Comparison of ENCODE assay signal across 8 cellular contexts in genomic region chr2:11688222-11689069, GRCh38. TPM values are rescaled to one million over a fixed set of nuclear protein-coding genes. Genes with fewer than 3 reads are reported as not detected.
DNase-seq lines count a peak whose midpoint lies in the region; ATAC-seq and TF ChIP-seq lines count a peak whose summit lies in the region.

No MANE protein-coding gene starts in this region.

- H3K36me3 ChIP-seq in HUES64 (ENCODE audit: insufficient read depth, low read length): no peaks in the 10 kb centered on the region

- 0 out of 2 replicates have a peak, but pooled peaks cover 5% of the 10 kb centered on the region for H3K27me3 ChIP-seq in HUES64 (ENCODE audit: insufficient read depth, low read length)

- WGBS in HUES64: 21% methylated on average over 19 of the region's 23 CpGs

- H3K27ac ChIP-seq in HUES64 (ENCODE audit: low read depth, low read length): no peak overlapping the region
- H3K27ac ChIP-seq in substantia nigra (ENCODE audit: low read depth, low read length, poor library complexity, severe bottlenecking): no peak overlapping the region

- no peaks in the 10 kb centered on the region for H3K9me3 ChIP-seq in HUES64 (ENCODE audit: insufficient read depth, low read depth, low read length)

- peak; percentile 46 for DNase-seq in COLO668 (lab: John Stamatoyannopoulos, UW; ENCODE audit: unreplicated experiment)
- peak; percentile 85 for DNase-seq in SIG-M5 treated with dmso at 0.1 percent for 504 hours (lab: John Stamatoyannopoulos, UW; ENCODE audit: unreplicated experiment)
- peak; percentile 33 for DNase-seq in activated gamma-delta T cell (lab: John Stamatoyannopoulos, UW)
- DNase-seq in foreskin fibroblast: peak; percentile 69 to 90
- DNase-seq in occipital lobe (lab: John Stamatoyannopoulos, UW): peak; percentile 47
- DNase-seq in substantia nigra (lab: John Stamatoyannopoulos, UW): peak in 39 of 49 donors; percentile 22 to 80 (median 61)

- peak; percentile 87 for TF ChIP-seq CTCF in foreskin fibroblast (IDR thresholded peaks at IDR 0.05; ENCODE audit: low read depth, low read length)

- H3K9ac ChIP-seq in HUES64 (ENCODE audit: low read depth, low read length): no peak overlapping the region

- peak; percentile 86 for ATAC-seq in GM21390 (IDR thresholded peaks at IDR 0.05; ENCODE audit: unreplicated experiment)

- H3K4me3 ChIP-seq in HUES64 (ENCODE audit: low read length) (peak overlapping the region; percentile 35), foreskin fibroblast (ENCODE audit: low read depth in 1 of 2, low read length in 2 of 2) (peak overlapping the region; percentile 27 to 37)

- peaks cover 3% of the 10 kb centered on the region; the same call in 1 of the 2 replicates for H3K4me1 ChIP-seq in HUES64 (ENCODE audit: insufficient read depth, low read length)

RNA-seq across cellular contexts. Expression of gene NTSR2, which starts 18.5 kb away (rescaled TPM):
- polyA plus RNA-seq in HUES64 (2013, experiment 1 of 2): not detected
- not detected for polyA plus RNA-seq in HUES64 (2013, experiment 2 of 2)
- total RNA-seq in occipital lobe: 0.31 TPM

RNA-seq across cellular contexts. Expression of gene LPIN1, which starts 58.0 kb away (rescaled TPM):
- polyA plus RNA-seq in HUES64 (2013, experiment 1 of 2): 9.8 TPM
- 12.3 TPM for polyA plus RNA-seq in HUES64 (2013, experiment 2 of 2)
- total RNA-seq in occipital lobe: 26.7 TPM

Comparison
In these comparisons a context has a peak if more than half of its experiments do, and no peak if none do; other contexts are left out.
1. DNase-seq: peak in every context shown above with its lines; median percentile 85 in SIG-M5 treated with dmso at 0.1 percent for 504 hours; 80 in foreskin fibroblast; 61 in substantia nigra; 47 in occipital lobe; 46 in COLO668; 33 in activated gamma-delta T cell.